In genomic region chr10:986881-987634, GRCh38 we compare ENCODE assay signal across 7 cellular contexts. TPM values are rescaled to one million over a fixed set of nuclear protein-coding genes. Genes with fewer than 3 reads are reported as not detected.
DNase-seq lines count a peak whose midpoint lies in the region; ATAC-seq and TF ChIP-seq lines count a peak whose summit lies in the region.

No MANE protein-coding gene starts in this region.

- H3K27ac Mint-ChIP-seq in endothelial cell (ENCODE audit: unreplicated experiment) (peak overlapping the region; percentile 65), neural progenitor cell (no peak overlapping the region)

- H3K4me1 ChIP-seq in Panc1 (ENCODE audit: control insufficient read depth, insufficient read depth, low read length) (peaks cover 14% of the 10 kb centered on the region), neural progenitor cell (peaks cover 16% of the 10 kb centered on the region)

- no peaks in the 10 kb centered on the region; the same call in 1 of the 2 replicates for H3K36me3 ChIP-seq in H7 (replicated peaks; ENCODE audit: control insufficient read depth, insufficient read depth, low read length)
- peaks cover 4% of the 10 kb centered on the region for H3K36me3 ChIP-seq in Panc1 (ENCODE audit: control insufficient read depth, insufficient read depth, low read length)
- no peaks in the 10 kb centered on the region for H3K36me3 ChIP-seq in neural progenitor cell

- no peaks in the 10 kb centered on the region for H3K9me3 Mint-ChIP-seq in endothelial cell (ENCODE audit: unreplicated experiment)
- no peaks in the 10 kb centered on the region for H3K9me3 Mint-ChIP-seq in neural progenitor cell

- DNase-seq in H7, result no peak
- no peak for DNase-seq in Panc1 (ENCODE audit: low read depth, low spot score)
- no peak for DNase-seq in endothelial cell (ENCODE audit: low spot score)
- DNase-seq in neural progenitor cell (ENCODE audit: low spot score), result no peak
- DNase-seq in DMS79 treated with DMSO at 0.1 percent for 48 hours (lab: John Stamatoyannopoulos, UW), result no peak

- H3K4me3 ChIP-seq in H7 (ENCODE audit: insufficient read depth, low read depth, low read length) (peak overlapping the region; percentile 78), Panc1 (ENCODE audit: low read depth in 2 of 2, low read length in 2 of 2) (peak overlapping the region; percentile 96 to 99), neural progenitor cell (peak overlapping the region; percentile 70)

- H3F3A ChIP-seq in neural progenitor cell (ENCODE audit: low read depth), result no peaks in the 10 kb centered on the region

- peak overlapping the region; percentile 89 for H3K4me2 ChIP-seq in neural progenitor cell

- H2AFZ ChIP-seq in neural progenitor cell (replicated peaks), result peak overlapping the region; percentile 49

- in situ Hi-C loops in Panc1 (cut with HindIII; ENCODE audit: low pct_unique_long_range_greater_than_20kb, low sequenced_read_pairs), result no loop called here

- H3K4me3 Mint-ChIP-seq in endothelial cell (ENCODE audit: unreplicated experiment) (peak overlapping the region; percentile 99), neural progenitor cell (peak overlapping the region; percentile 96)

- CTCF ChIA-PET in Panc1 (lab: Charles Lee), result interaction anchor here (0.7 kb wide), 1 partner anchor 102 kb away, joined by 4 read pairs; no protein-coding TSS in a partner anchor

- no peak for TF ChIP-seq CTCF in Panc1 (IDR thresholded peaks at IDR 0.05)
- TF ChIP-seq CTCF in endothelial cell (IDR thresholded peaks at IDR 0.05; ENCODE audit: unreplicated experiment), result no peak
- TF ChIP-seq CTCF in neural progenitor cell (IDR thresholded peaks at IDR 0.05), result no peak

- H3K27me3 ChIP-seq in H7 (ENCODE audit: control insufficient read depth, insufficient read depth, low read length), result no peaks in the 10 kb centered on the region
- H3K27me3 ChIP-seq in Panc1 (ENCODE audit: control insufficient read depth, insufficient read depth, low read length), result no peaks in the 10 kb centered on the region
- no peaks in the 10 kb centered on the region for H3K27me3 ChIP-seq in neural progenitor cell

- BruUV-seq in Panc1 (replicated peaks; lab: Mats Ljungman, UMichigan), result no TSS peak

- H3K27ac ChIP-seq in Panc1 (ENCODE audit: low read length) (peak overlapping the region; percentile 92), neural progenitor cell (no peak overlapping the region)

- H3K79me2 ChIP-seq in neural progenitor cell (ENCODE audit: low read depth), result peaks cover 46% of the 10 kb centered on the region

- peak overlapping the region; percentile 77 for H3K9ac ChIP-seq in neural progenitor cell

- POLR2A ChIA-PET in Panc1 (lab: Charles Lee), result interaction anchor here (0.5 to 0.7 kb wide), 3 partner anchors 52 to 898 kb away, joined by 3 to 8 read pairs (median 3); no protein-coding TSS in a partner anchor

- intact Hi-C loops in Panc1 (cut with micrococcal nuclease; ENCODE audit: unreplicated experiment), result no loop called here

- peaks cover 28% of the 10 kb centered on the region for H4K20me1 ChIP-seq in neural progenitor cell (ENCODE audit: low read depth)

- H3K36me3 Mint-ChIP-seq in endothelial cell (ENCODE audit: low read depth, unreplicated experiment) (peaks cover 4% of the 10 kb centered on the region), neural progenitor cell (peaks cover 3% of the 10 kb centered on the region)

- no peaks in the 10 kb centered on the region for H3K9me3 ChIP-seq in Panc1 (ENCODE audit: control insufficient read depth, insufficient read depth, low read depth, low read length)
- H3K9me3 ChIP-seq in neural progenitor cell (ENCODE audit: low read depth), result no peaks in the 10 kb centered on the region

- H3K27me3 Mint-ChIP-seq in endothelial cell (ENCODE audit: unreplicated experiment) (peaks cover 8% of the 10 kb centered on the region), neural progenitor cell (ENCODE audit: insufficient read depth, low read depth) (no peaks in the 10 kb centered on the region)

- H3K4me1 Mint-ChIP-seq in endothelial cell (ENCODE audit: unreplicated experiment) (peaks cover 16% of the 10 kb centered on the region), neural progenitor cell (peaks cover 23% of the 10 kb centered on the region)

- ATAC-seq in Panc1, result no peak
- no peak for ATAC-seq in HG03097 (IDR thresholded peaks at IDR 0.05; ENCODE audit: low FRiP score, unreplicated experiment)
- ATAC-seq in HG02870 (IDR thresholded peaks at IDR 0.05; ENCODE audit: unreplicated experiment), result no peak

RNA-seq across cellular contexts. Expression of gene GTPBP4, which starts 1.2 kb away (rescaled TPM):
- 40.8 and 53.7 TPM in 2 replicates for total RNA-seq in H7 (2014; rRNA removed; shearing (Covaris generic))
- total RNA-seq in Panc1 (2021; ENCODE audit: unreplicated experiment) (79.5 TPM), endothelial cell (ENCODE audit: unreplicated experiment) (46.2 TPM), neural progenitor cell (ENCODE audit: low replicate concordance) (32.4 and 53.4 TPM in 2 replicates)
- 66.5 TPM for polyA plus RNA-seq in Panc1 (2012; ENCODE audit: insufficient read length)

RNA-seq across cellular contexts. Expression of gene IDI2, which starts 38.6 kb away (rescaled TPM):
- not detected in 2 replicates for total RNA-seq in H7 (2014; rRNA removed; shearing (Covaris generic))
- not detected for total RNA-seq in Panc1 (2021; ENCODE audit: unreplicated experiment)
- not detected for polyA plus RNA-seq in Panc1 (2012; ENCODE audit: insufficient read length)
- total RNA-seq in endothelial cell (ENCODE audit: unreplicated experiment), result not detected
- not detected in 2 replicates for total RNA-seq in neural progenitor cell (ENCODE audit: low replicate concordance)

RNA-seq across cellular contexts. Expression of gene LARP4B, which starts 55.6 kb away (rescaled TPM):
- total RNA-seq in H7 (2014; rRNA removed; shearing (Covaris generic)), result 31.3 and 36.9 TPM in 2 replicates
- 87.0 TPM for total RNA-seq in Panc1 (2021; ENCODE audit: unreplicated experiment)
- 35.9 TPM for polyA plus RNA-seq in Panc1 (2012; ENCODE audit: insufficient read length)
- total RNA-seq in endothelial cell (ENCODE audit: unreplicated experiment), result 91.8 TPM
- 33.1 and 37.8 TPM in 2 replicates for total RNA-seq in neural progenitor cell (ENCODE audit: low replicate concordance)
